In the genomic region with DNA sequence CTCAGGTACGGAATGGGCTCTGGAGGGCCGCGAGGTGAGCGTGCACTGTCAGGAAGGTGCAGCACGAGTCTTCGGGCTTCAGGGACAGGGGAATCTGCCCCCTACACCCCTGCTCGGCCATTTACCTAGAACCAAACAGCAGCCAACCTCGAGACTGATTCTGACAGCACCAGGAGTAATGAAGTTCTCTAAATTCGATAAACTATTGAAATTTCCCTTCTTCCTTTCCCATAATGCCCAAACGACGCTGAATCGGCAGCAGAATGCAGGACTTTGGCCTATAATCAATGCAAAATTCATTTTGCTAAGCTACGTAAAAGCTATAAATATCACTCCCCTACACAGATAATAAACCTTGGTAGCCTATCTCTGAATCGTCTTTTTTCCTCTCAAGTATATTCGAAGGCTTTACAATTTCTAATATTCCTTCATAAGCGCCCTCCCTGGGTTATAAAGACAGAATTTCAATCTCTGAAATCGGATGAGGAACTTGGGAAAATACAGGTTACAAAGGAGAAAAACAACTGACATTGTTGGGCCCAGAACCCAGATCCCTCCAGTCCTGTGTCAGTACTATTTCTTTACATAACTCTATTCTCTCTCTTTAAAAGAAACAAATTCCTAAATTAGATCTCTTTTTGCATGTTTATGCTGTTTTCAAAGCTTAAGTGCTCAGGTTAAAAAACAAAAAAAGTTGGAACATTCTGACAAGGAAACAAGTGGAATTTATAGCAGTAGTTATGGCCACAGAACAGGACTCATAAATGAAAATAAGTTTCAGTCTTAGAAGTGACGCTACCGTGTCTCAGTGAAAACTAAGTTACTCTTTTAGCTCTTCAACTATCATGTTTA, we compare ENCODE assay signal across 8 cellular contexts.
DNase-seq lines count a peak whose midpoint lies in the region; ATAC-seq and TF ChIP-seq lines count a peak whose summit lies in the region.

No MANE protein-coding gene starts in this region.

- peak; percentile 27 for ATAC-seq in GM21786 (IDR thresholded peaks at IDR 0.05; ENCODE audit: unreplicated experiment)

- H3K36me3 ChIP-seq in BJ (ENCODE audit: control insufficient read depth, insufficient read depth, low read length): no peaks in the 10 kb centered on the region
- no peaks in the 10 kb centered on the region for H3K36me3 ChIP-seq in Peyer's patch
- no peaks in the 10 kb centered on the region for H3K36me3 ChIP-seq in esophagus squamous epithelium
- no peaks in the 10 kb centered on the region for H3K36me3 ChIP-seq in neutrophil

- intact Hi-C loops in esophagus squamous epithelium (cut with DNase I): loop anchor here (10.0 kb wide), 2 partner anchors 55 to 455 kb away; no protein-coding TSS in a partner anchor

- POLR2A ChIA-PET in BJ (lab: Charles Lee): no interaction called here

- H3K27ac ChIP-seq in Peyer's patch: peak overlapping the region; percentile 92 to 98 (median 97)
- peak overlapping the region; percentile 96 to 98 (median 97) for H3K27ac ChIP-seq in esophagus squamous epithelium
- peak overlapping the region; percentile 89 for H3K27ac ChIP-seq in neutrophil

- CTCF ChIA-PET in BJ (lab: Yijun Ruan, JAX): interaction anchor here (1.0 to 1.6 kb wide), 3 partner anchors 14 to 279 kb away, joined by 3 to 4 read pairs (median 3); no protein-coding TSS in a partner anchor

- H3K4me3 ChIP-seq in BJ (ENCODE audit: low read depth, low read length) (peak overlapping the region; percentile 93), Peyer's patch (peak overlapping the region; percentile 90 to 100 (median 96)), esophagus squamous epithelium (peak overlapping the region; percentile 81 to 96 (median 92)), neutrophil (ENCODE audit: low read depth in 1 of 2, low read length in 1 of 2) (peak overlapping the region; percentile 65 to 95)

- H3K4me1 ChIP-seq in Peyer's patch (peaks cover 0 to 24% (median 5%) of the 10 kb centered on the region in 4 donors), esophagus squamous epithelium (peaks cover 4 to 70% (median 10%) of the 10 kb centered on the region in 3 donors), neutrophil (ENCODE audit: control insufficient read depth in 1 of 2, insufficient read depth in 1 of 2, low read depth in 1 of 2, low read length in 1 of 2) (peaks cover 33 to 38% of the 10 kb centered on the region in 2 experiments)

- H3K9me3 ChIP-seq in Peyer's patch (no peaks in the 10 kb centered on the region), esophagus squamous epithelium (no peaks in the 10 kb centered on the region), neutrophil (no peaks in the 10 kb centered on the region)

- no peaks in the 10 kb centered on the region for H3K27me3 ChIP-seq in BJ (ENCODE audit: control insufficient read depth, insufficient read depth, low read length)
- no peaks in the 10 kb centered on the region for H3K27me3 ChIP-seq in Peyer's patch
- H3K27me3 ChIP-seq in esophagus squamous epithelium: no peaks in the 10 kb centered on the region
- H3K27me3 ChIP-seq in neutrophil: no peaks in the 10 kb centered on the region

- no peak for DNase-seq in BJ (ENCODE audit: low read depth)
- no peak for DNase-seq in Peyer's patch
- DNase-seq in esophagus squamous epithelium (lab: John Stamatoyannopoulos, UW): no peak
- DNase-seq in DMS 273 treated with DMSO at 0.1 percent for 48 hours (lab: John Stamatoyannopoulos, UW): no peak
- DNase-seq in RKO (ENCODE audit: low spot score): no peak
- no peak for DNase-seq in NCI-H82 (lab: John Stamatoyannopoulos, UW)

- no peak for TF ChIP-seq POLR2A in Peyer's patch (IDR thresholded peaks at IDR 0.05)
- TF ChIP-seq POLR2A in esophagus squamous epithelium (IDR thresholded peaks at IDR 0.05): no peak

- 6 to 9% methylated on average over 12 to 19 of the region's 19 CpGs for WGBS in esophagus squamous epithelium, 2 donors

- no peak for TF ChIP-seq CTCF in BJ (IDR thresholded peaks at IDR 0.05; ENCODE audit: insufficient read depth, low read depth, low read length)
- TF ChIP-seq CTCF in Peyer's patch (IDR thresholded peaks at IDR 0.05): no peak
- TF ChIP-seq CTCF in esophagus squamous epithelium (IDR thresholded peaks at IDR 0.05): no peak
- peak; percentile 7 for TF ChIP-seq CTCF in neutrophil (IDR thresholded peaks at IDR 0.05)
